In the genomic region with DNA sequence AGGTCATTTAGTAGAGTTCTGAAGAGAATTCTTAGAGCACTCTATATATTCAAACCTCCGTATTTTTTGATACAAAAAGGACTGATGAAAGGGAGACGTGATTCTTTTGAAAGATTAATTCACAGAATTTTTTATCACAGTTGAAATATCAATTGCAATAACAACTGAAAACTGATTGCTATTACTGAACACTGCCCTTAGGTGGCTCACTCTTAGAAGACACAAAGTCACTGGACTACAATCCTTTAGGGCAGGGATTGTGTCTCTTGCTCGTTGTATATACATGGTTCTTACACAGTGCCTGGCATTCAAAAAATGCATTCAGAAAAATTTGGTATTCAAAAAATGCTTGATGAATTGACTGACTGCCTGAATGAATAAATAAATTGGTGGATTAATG, we compare ENCODE assay signal across 9 cellular contexts. TPM values are rescaled to one million over a fixed set of nuclear protein-coding genes. Genes with fewer than 3 reads are reported as not detected.
DNase-seq lines count a peak whose midpoint lies in the region; ATAC-seq and TF ChIP-seq lines count a peak whose summit lies in the region.
"Had no signal": no experiment of that assay in that cellular context is flagged by ENCODE, and none has a peak within 500 bp of the region (broad histone marks: within the 10 kb centered on the region; RNA-seq: fewer than 3 reads in every experiment).

No MANE protein-coding gene starts in this region.

- H3K9me2 ChIP-seq in Karpas-422 (replicated peaks; ENCODE audit: insufficient read depth, low read length): no peaks in the 10 kb centered on the region

- CTCF ChIA-PET in WTC11 (lab: Charles Lee): interaction anchor here (0.6 to 3.3 kb wide), 8 partner anchors 12 to 175 kb away, joined by 3 to 21 read pairs (median 4); a partner anchor contains a TSS

- H4K20me1 ChIP-seq in Karpas-422 (ENCODE audit: insufficient read depth, low read depth, low read length): no peaks in the 10 kb centered on the region

- H3K4me3 ChIP-seq in Karpas-422 (ENCODE audit: low read length): no peak overlapping the region

- no peak overlapping the region for H3K27ac ChIP-seq in Karpas-422 (ENCODE audit: low read length)

- no peak overlapping the region for H3K4me3 Mint-ChIP-seq in WTC11
- no peak overlapping the region for H3K4me3 Mint-ChIP-seq in activated T-cell treated with anti-CD3 and anti-CD28 coated beads, Interleukin-2, amount 50 U/mL, for 24 hours
- H3K4me3 Mint-ChIP-seq: T-cell had no signal

- no peaks in the 10 kb centered on the region for H3K36me3 Mint-ChIP-seq in WTC11
- no peaks in the 10 kb centered on the region for H3K36me3 Mint-ChIP-seq in activated T-cell treated with anti-CD3 and anti-CD28 coated beads, Interleukin-2, amount 50 U/mL, for 24 hours (ENCODE audit: low read depth)
- H3K36me3 Mint-ChIP-seq: T-cell had no signal

- TF ChIP-seq CTCF in WTC11 (IDR thresholded peaks at IDR 0.05): no peak

- POLR2A ChIA-PET in WTC11 (lab: Charles Lee): no interaction called here

- DNase-seq in DMS53 treated with DMSO at 0.1 percent for 48 hours (lab: John Stamatoyannopoulos, UW; ENCODE audit: unreplicated experiment): peak; percentile 35
- DNase-seq in Karpas-422: peak; percentile 51
- DNase-seq in WTC11 (ENCODE audit: low spot score): no peak
- DNase-seq in iPS-NIHi11 (ENCODE audit: low spot score): peak; percentile 27
- no peak for DNase-seq in activated T-cell treated with anti-CD3 and anti-CD28 coated beads, Interleukin-2, amount 50 U/mL, for 24 hours
- DNase-seq: T-cell had no signal

- H3K4me1 ChIP-seq in Karpas-422 (ENCODE audit: low read length): no peaks in the 10 kb centered on the region

- ATAC-seq in GM19455 (IDR thresholded peaks at IDR 0.05; ENCODE audit: unreplicated experiment) (peak; percentile 71), WTC11 (peak; percentile 62), HG03039 (IDR thresholded peaks at IDR 0.05; ENCODE audit: unreplicated experiment) (no peak), HG03439 (IDR thresholded peaks at IDR 0.05; ENCODE audit: unreplicated experiment) (no peak)

- no peaks in the 10 kb centered on the region for H3K9me3 Mint-ChIP-seq in WTC11
- H3K9me3 Mint-ChIP-seq in activated T-cell treated with anti-CD3 and anti-CD28 coated beads, Interleukin-2, amount 50 U/mL, for 24 hours: no peaks in the 10 kb centered on the region
- H3K9me3 Mint-ChIP-seq: T-cell had no signal

- H3K4me1 Mint-ChIP-seq in WTC11: peaks cover 37% of the 10 kb centered on the region
- H3K4me1 Mint-ChIP-seq in activated T-cell treated with anti-CD3 and anti-CD28 coated beads, Interleukin-2, amount 50 U/mL, for 24 hours (ENCODE audit: low read depth): peaks cover 13% of the 10 kb centered on the region

- no peaks in the 10 kb centered on the region for H3K27me3 ChIP-seq in Karpas-422 (ENCODE audit: low read length)

- no peak overlapping the region for H3K4me2 ChIP-seq in Karpas-422 (ENCODE audit: low read depth, low read length, poor library complexity, severe bottlenecking)

- no peak overlapping the region for H3K27ac Mint-ChIP-seq in WTC11
- H3K27ac Mint-ChIP-seq in activated T-cell treated with anti-CD3 and anti-CD28 coated beads, Interleukin-2, amount 50 U/mL, for 24 hours: no peak overlapping the region
- H3K27ac Mint-ChIP-seq: T-cell had no signal

- H2AFZ ChIP-seq in Karpas-422 (ENCODE audit: low read length): no peak overlapping the region; the same call in 1 of the 2 replicates

- no peaks in the 10 kb centered on the region for H3K9me3 ChIP-seq in Karpas-422 (ENCODE audit: low read length)

- H3K27me3 Mint-ChIP-seq in WTC11 (ENCODE audit: low read depth): no peaks in the 10 kb centered on the region; the same call in 1 of the 2 replicates
- H3K27me3 Mint-ChIP-seq in activated T-cell treated with anti-CD3 and anti-CD28 coated beads, Interleukin-2, amount 50 U/mL, for 24 hours: peaks cover 8% of the 10 kb centered on the region

- no peaks in the 10 kb centered on the region for H3K79me2 ChIP-seq in Karpas-422 (ENCODE audit: low read length)

- no peaks in the 10 kb centered on the region for H3K36me3 ChIP-seq in Karpas-422 (ENCODE audit: insufficient read depth, low read length)

- H3K9ac ChIP-seq in Karpas-422 (ENCODE audit: low read length): no peak overlapping the region

TF ChIP-seq in WTC11, 78 proteins besides CTCF, POLR2A, EP300 and RAD21:
- TF ChIP-seq ZNF138 (CRISPR knock-in tag; conservative IDR thresholded peaks at IDR 0.05): no peak
- no peak for TF ChIP-seq NFYB (CRISPR knock-in tag; conservative IDR thresholded peaks at IDR 0.05; ENCODE audit: low read depth)
- TF ChIP-seq ZNF121 (CRISPR knock-in tag; IDR thresholded peaks at IDR 0.05): no peak
- TF ChIP-seq, protein P1, sequence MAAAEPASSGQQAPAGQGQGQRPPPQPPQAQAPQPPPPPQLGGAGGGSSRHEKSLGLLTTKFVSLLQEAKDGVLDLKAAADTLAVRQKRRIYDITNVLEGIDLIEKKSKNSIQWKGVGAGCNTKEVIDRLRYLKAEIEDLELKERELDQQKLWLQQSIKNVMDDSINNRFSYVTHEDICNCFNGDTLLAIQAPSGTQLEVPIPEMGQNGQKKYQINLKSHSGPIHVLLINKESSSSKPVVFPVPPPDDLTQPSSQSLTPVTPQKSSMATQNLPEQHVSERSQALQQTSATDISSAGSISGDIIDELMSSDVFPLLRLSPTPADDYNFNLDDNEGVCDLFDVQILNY (CRISPR knock-in tag; IDR thresholded peaks at IDR 0.05): no peak
- TF ChIP-seq, protein P2, sequence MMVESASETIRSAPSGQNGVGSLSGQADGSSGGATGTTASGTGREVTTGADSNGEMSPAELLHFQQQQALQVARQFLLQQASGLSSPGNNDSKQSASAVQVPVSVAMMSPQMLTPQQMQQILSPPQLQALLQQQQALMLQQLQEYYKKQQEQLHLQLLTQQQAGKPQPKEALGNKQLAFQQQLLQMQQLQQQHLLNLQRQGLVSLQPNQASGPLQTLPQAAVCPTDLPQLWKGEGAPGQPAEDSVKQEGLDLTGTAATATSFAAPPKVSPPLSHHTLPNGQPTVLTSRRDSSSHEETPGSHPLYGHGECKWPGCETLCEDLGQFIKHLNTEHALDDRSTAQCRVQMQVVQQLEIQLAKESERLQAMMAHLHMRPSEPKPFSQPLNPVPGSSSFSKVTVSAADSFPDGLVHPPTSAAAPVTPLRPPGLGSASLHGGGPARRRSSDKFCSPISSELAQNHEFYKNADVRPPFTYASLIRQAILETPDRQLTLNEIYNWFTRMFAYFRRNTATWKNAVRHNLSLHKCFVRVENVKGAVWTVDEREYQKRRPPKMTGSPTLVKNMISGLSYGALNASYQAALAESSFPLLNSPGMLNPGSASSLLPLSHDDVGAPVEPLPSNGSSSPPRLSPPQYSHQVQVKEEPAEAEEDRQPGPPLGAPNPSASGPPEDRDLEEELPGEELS (CRISPR knock-in tag; IDR thresholded peaks at IDR 0.05): no peak
- no peak for TF ChIP-seq GTF2I (CRISPR knock-in tag; conservative IDR thresholded peaks at IDR 0.05)
- no peak for TF ChIP-seq ESRRA (CRISPR knock-in tag; IDR thresholded peaks at IDR 0.05; ENCODE audit: borderline replicate concordance)
- no peak for TF ChIP-seq ZNF317 (CRISPR knock-in tag; IDR thresholded peaks at IDR 0.05; ENCODE audit: borderline replicate concordance, low read depth)
- TF ChIP-seq, protein P3, sequence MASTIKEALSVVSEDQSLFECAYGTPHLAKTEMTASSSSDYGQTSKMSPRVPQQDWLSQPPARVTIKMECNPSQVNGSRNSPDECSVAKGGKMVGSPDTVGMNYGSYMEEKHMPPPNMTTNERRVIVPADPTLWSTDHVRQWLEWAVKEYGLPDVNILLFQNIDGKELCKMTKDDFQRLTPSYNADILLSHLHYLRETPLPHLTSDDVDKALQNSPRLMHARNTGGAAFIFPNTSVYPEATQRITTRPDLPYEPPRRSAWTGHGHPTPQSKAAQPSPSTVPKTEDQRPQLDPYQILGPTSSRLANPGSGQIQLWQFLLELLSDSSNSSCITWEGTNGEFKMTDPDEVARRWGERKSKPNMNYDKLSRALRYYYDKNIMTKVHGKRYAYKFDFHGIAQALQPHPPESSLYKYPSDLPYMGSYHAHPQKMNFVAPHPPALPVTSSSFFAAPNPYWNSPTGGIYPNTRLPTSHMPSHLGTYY (CRISPR knock-in tag; IDR thresholded peaks at IDR 0.05): no peak
- TF ChIP-seq ATF1 (CRISPR knock-in tag; IDR thresholded peaks at IDR 0.05): no peak
- TF ChIP-seq TP53 (CRISPR knock-in tag; IDR thresholded peaks at IDR 0.05): no peak
- no peak for TF ChIP-seq RELA (CRISPR knock-in tag; IDR thresholded peaks at IDR 0.05; ENCODE audit: borderline replicate concordance)
- TF ChIP-seq, protein P4, sequence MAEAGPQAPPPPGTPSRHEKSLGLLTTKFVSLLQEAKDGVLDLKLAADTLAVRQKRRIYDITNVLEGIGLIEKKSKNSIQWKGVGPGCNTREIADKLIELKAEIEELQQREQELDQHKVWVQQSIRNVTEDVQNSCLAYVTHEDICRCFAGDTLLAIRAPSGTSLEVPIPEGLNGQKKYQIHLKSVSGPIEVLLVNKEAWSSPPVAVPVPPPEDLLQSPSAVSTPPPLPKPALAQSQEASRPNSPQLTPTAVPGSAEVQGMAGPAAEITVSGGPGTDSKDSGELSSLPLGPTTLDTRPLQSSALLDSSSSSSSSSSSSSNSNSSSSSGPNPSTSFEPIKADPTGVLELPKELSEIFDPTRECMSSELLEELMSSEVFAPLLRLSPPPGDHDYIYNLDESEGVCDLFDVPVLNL (CRISPR knock-in tag; IDR thresholded peaks at IDR 0.05; ENCODE audit: borderline replicate concordance, low read depth): no peak

RNA-seq across cellular contexts. Expression of a gene that starts 17.1 kb away (rescaled TPM):
- 0.25 TPM in 1 of 2 replicates, not detected in the other for total RNA-seq in Karpas-422 (2014; rRNA removed; shearing (Covaris generic); ENCODE audit: low replicate concordance)
- 0.21 to 1.4 TPM (median 0.44 TPM) in 3 replicates for total RNA-seq in WTC11 (2021)

Comparison
In these comparisons a context has a peak if more than half of its experiments do, and no peak if none do; other contexts are left out.
1. DNase-seq: peak in DMS53 treated with DMSO at 0.1 percent for 48 hours (single experiment), Karpas-422 (single experiment) and iPS-NIHi11 (single experiment); none in WTC11 (single experiment) and activated T-cell treated with anti-CD3 and anti-CD28 coated beads, Interleukin-2, amount 50 U/mL, for 24 hours (single experiment).
2. ATAC-seq: peak in GM19455 (single experiment) and WTC11 (single experiment); none in HG03039 (single experiment) and HG03439 (single experiment).